In genomic region chr21:18398843-18399242, GRCh38 we compare ENCODE assay signal across 23 cellular contexts. TPM values are rescaled to one million over a fixed set of nuclear protein-coding genes. Genes with fewer than 3 reads are reported as not detected.
DNase-seq lines count a peak whose midpoint lies in the region; ATAC-seq, FAIRE-seq and TF ChIP-seq lines count a peak whose summit lies in the region.
"Had no signal": no experiment of that assay in that cellular context is flagged by ENCODE, and none has a peak within 500 bp of the region (broad histone marks: within the 10 kb centered on the region; RNA-seq: fewer than 3 reads in every experiment).

No MANE protein-coding gene starts in this region.

- no peak for TF ChIP-seq EP300 in A549 (IDR thresholded peaks at IDR 0.05)

- no peaks in the 10 kb centered on the region for H3F3A ChIP-seq in SU-DHL-6 (ENCODE audit: insufficient read depth)

- POLR2A ChIA-PET in A549 (lab: Yijun Ruan, JAX): no interaction called here
- POLR2A ChIA-PET in IMR-90 (lab: Charles Lee; ENCODE audit: unreplicated experiment): no interaction called here

- H3K9ac ChIP-seq in IMR-90 (ENCODE audit: low read depth, low read length) (no peak overlapping the region), SU-DHL-6 (ENCODE audit: low read length) (no peak overlapping the region)
- H3K9ac ChIP-seq: BLaER1 treated with 17β-estradiol and CSF1 and Interleukin-3, amounts not matched to agents 10 nM and 100 nM had no signal

- H3K4me3 ChIP-seq in A549: no peak overlapping the region
- H3K4me3 ChIP-seq in IMR-90 (ENCODE audit: insufficient read depth, low read depth, low read length): no peak overlapping the region
- no peak overlapping the region for H3K4me3 ChIP-seq in SU-DHL-6 (ENCODE audit: insufficient read depth, low read length, poor library complexity, severe bottlenecking)
- no peak overlapping the region for H3K4me3 ChIP-seq in small intestine (ENCODE audit: low read depth in 1 of 2, low read length in 2 of 2)
- no peak overlapping the region for H3K4me3 ChIP-seq in Peyer's patch
- H3K4me3 ChIP-seq: BLaER1 treated with 17β-estradiol and CSF1 and Interleukin-3, amounts not matched to agents 10 nM and 100 nM had no signal

- H4K8ac ChIP-seq in IMR-90 (ENCODE audit: low read depth in 2 of 2, low read length in 2 of 2): no peak overlapping the region

- H4K20me1 ChIP-seq in IMR-90 (ENCODE audit: insufficient read depth, low read length) (no peaks in the 10 kb centered on the region), SU-DHL-6 (ENCODE audit: low read depth, low read length) (no peaks in the 10 kb centered on the region)
- H4K20me1 ChIP-seq: BLaER1 treated with 17β-estradiol and CSF1 and Interleukin-3, amounts not matched to agents 10 nM and 100 nM had no signal

- DNase-seq in A549 (ENCODE audit: low read depth in 1 of 2, low spot score in 1 of 2): no peak
- no peak for DNase-seq in IMR-90
- DNase-seq in small intestine: no peak
- DNase-seq in HUDEP-2 (lab: John Stamatoyannopoulos, UW; ENCODE audit: unreplicated experiment in 76 of 76): no peak
- no peak for DNase-seq in Peyer's patch
- DNase-seq: 8988T; AML-193; Caco-2; Calu3; CD4-positive, alpha-beta T cell; CD8-positive, alpha-beta T cell; DMS79 treated with DMSO at 0.1 percent for 48 hours; GF-D8 had no signal

- no peak overlapping the region for H3K18ac ChIP-seq in IMR-90 (ENCODE audit: low read depth, low read length)

- H3K27ac ChIP-seq in A549 (no peak overlapping the region), IMR-90 (ENCODE audit: insufficient read depth, low read length) (no peak overlapping the region), SU-DHL-6 (ENCODE audit: low read depth, low read length) (no peak overlapping the region), small intestine (ENCODE audit: low read depth in 1 of 2, low read length in 1 of 2) (no peak overlapping the region), Peyer's patch (no peak overlapping the region)
- H3K27ac ChIP-seq: BLaER1 treated with 17β-estradiol and CSF1 and Interleukin-3, amounts not matched to agents 10 nM and 100 nM; C4-2B had no signal

- H3K56ac ChIP-seq in IMR-90 (ENCODE audit: extremely low read depth, insufficient read depth, low read length): no peak overlapping the region

- H3K79me1 ChIP-seq in IMR-90 (ENCODE audit: low read depth in 1 of 2, low read length in 2 of 2): no peaks in the 10 kb centered on the region

- H3K27me3 ChIP-seq in IMR-90 (ENCODE audit: control insufficient read depth, insufficient read depth, low read length): no peaks in the 10 kb centered on the region
- no peaks in the 10 kb centered on the region for H3K27me3 ChIP-seq in SU-DHL-6 (ENCODE audit: low read length)
- no peaks in the 10 kb centered on the region for H3K27me3 ChIP-seq in small intestine (ENCODE audit: control insufficient read depth in 2 of 2, insufficient read depth in 2 of 2, low read length in 2 of 2)
- no peaks in the 10 kb centered on the region for H3K27me3 ChIP-seq in Peyer's patch
- H3K27me3 ChIP-seq: BLaER1 treated with 17β-estradiol and CSF1 and Interleukin-3, amounts not matched to agents 10 nM and 100 nM had no signal

- FAIRE-seq in A549 (lab: Jason Lieb, UNC) (no peak), small intestine (lab: Jason Lieb, UNC) (peak; percentile 53)
- FAIRE-seq: A204.1, D721Med, G401.6, GM12891 had no signal

- H2BK20ac ChIP-seq in IMR-90 (ENCODE audit: low read depth, low read length): no peak overlapping the region

- no peaks in the 10 kb centered on the region for H3K9me2 ChIP-seq in SU-DHL-6 (replicated peaks; ENCODE audit: insufficient read depth, low read length)

- intact Hi-C loops in IMR-90 (cut with micrococcal nuclease): no loop called here

- TF ChIP-seq RAD21 in A549 (conservative IDR thresholded peaks at IDR 0.05 in 1 of 2, IDR thresholded peaks at IDR 0.05 in 1 of 2) (no peak), IMR-90 (IDR thresholded peaks at IDR 0.05; ENCODE audit: low read length) (no peak)

- no peak overlapping the region for H2BK5ac ChIP-seq in IMR-90 (ENCODE audit: low read depth, low read length, poor library complexity, severe bottlenecking)

- H2AK9ac ChIP-seq in IMR-90 (replicated peaks; ENCODE audit: low read depth, low read length, poor library complexity): no peak overlapping the region

- no peak overlapping the region for H3K4ac ChIP-seq in IMR-90 (ENCODE audit: low read depth, low read length)

- ATAC-seq in A549 (no peak), IMR-90 (ENCODE audit: low read depth) (no peak), GM18861 (IDR thresholded peaks at IDR 0.05; ENCODE audit: unreplicated experiment) (no peak)
- ATAC-seq: CD8-positive, alpha-beta T cell had no signal

- H3K4me2 ChIP-seq in A549: no peak overlapping the region
- no peak overlapping the region for H3K4me2 ChIP-seq in IMR-90 (ENCODE audit: low read depth, low read length)
- H3K4me2 ChIP-seq in SU-DHL-6 (ENCODE audit: low read depth, low read length, poor library complexity, severe bottlenecking): no peak overlapping the region
- H3K4me2 ChIP-seq: BLaER1 treated with 17β-estradiol and CSF1 and Interleukin-3, amounts not matched to agents 10 nM and 100 nM had no signal

- no peaks in the 10 kb centered on the region for H3K79me2 ChIP-seq in SU-DHL-6 (ENCODE audit: insufficient read depth, low read length)

- no peak overlapping the region for H2BK120ac ChIP-seq in IMR-90 (ENCODE audit: low read depth, low read length)

- no peak overlapping the region for H3K14ac ChIP-seq in IMR-90 (replicated peaks; ENCODE audit: low read depth, low read length)

- in situ Hi-C loops in IMR-90 (cut with MboI; ENCODE audit: low sequenced_read_pairs): no loop called here

- TF ChIP-seq POLR2A in A549 (IDR thresholded peaks at IDR 0.05; ENCODE audit: low read length) (no peak), IMR-90 (IDR thresholded peaks at IDR 0.05; ENCODE audit: low read depth, low read length) (no peak), Peyer's patch (IDR thresholded peaks at IDR 0.05) (no peak)

- WGBS in A549 (ENCODE audit: missing lambda C conversion rate): 1% methylated on average over 5 of the region's 5 CpGs
- no CpG with 5 or more reads among the region's 5 CpGs for WGBS in IMR-90 (ENCODE audit: extremely low coverage in 2 of 2, insufficient read length in 1 of 2), 2 experiments
- WGBS in small intestine, 3 donors: 33 to 71% (median 46%) methylated on average over 5 of the region's 5 CpGs

- no peak overlapping the region for H2BK15ac ChIP-seq in IMR-90 (ENCODE audit: low read depth, low read length)

- H4K5ac ChIP-seq in IMR-90 (ENCODE audit: low read depth, low read length): no peak overlapping the region

- no peaks in the 10 kb centered on the region for H3K9me1 ChIP-seq in IMR-90 (ENCODE audit: insufficient read depth, low read length)

- TF ChIP-seq CTCF in A549 (IDR thresholded peaks at IDR 0.05) (no peak), IMR-90 (conservative IDR thresholded peaks at IDR 0.05; ENCODE audit: low read depth, low read length) (no peak), SU-DHL-6 (IDR thresholded peaks at IDR 0.05; ENCODE audit: insufficient read depth, low read length, poor library complexity, severe bottlenecking) (no peak), Peyer's patch (IDR thresholded peaks at IDR 0.05) (no peak)

- no TSS peak for BruUV-seq in IMR-90 (replicated peaks; lab: Mats Ljungman, UMichigan)

- no peak overlapping the region for H3K23ac ChIP-seq in IMR-90 (ENCODE audit: low read depth, low read length)

- CTCF ChIA-PET in A549 (lab: Yijun Ruan, JAX) (no interaction called here), IMR-90 (lab: Yijun Ruan, JAX) (no interaction called here)

- H3K36me3 ChIP-seq in IMR-90 (ENCODE audit: control insufficient read depth, insufficient read depth, low read length) (no peaks in the 10 kb centered on the region), SU-DHL-6 (ENCODE audit: low read length) (no peaks in the 10 kb centered on the region; the same call in 1 of the 2 replicates), small intestine (ENCODE audit: control insufficient read depth in 2 of 2, insufficient read depth in 2 of 2, low read length in 2 of 2) (no peaks in the 10 kb centered on the region), Peyer's patch (no peaks in the 10 kb centered on the region)
- H3K36me3 ChIP-seq: BLaER1 treated with 17β-estradiol and CSF1 and Interleukin-3, amounts not matched to agents 10 nM and 100 nM had no signal

- H3K4me1 ChIP-seq in A549 (no peaks in the 10 kb centered on the region), IMR-90 (ENCODE audit: control insufficient read depth, insufficient read depth, low read length) (no peaks in the 10 kb centered on the region), small intestine (ENCODE audit: control insufficient read depth in 2 of 2, insufficient read depth in 1 of 2, low read depth in 1 of 2, low read length in 1 of 2) (no peaks in the 10 kb centered on the region), Peyer's patch (no peaks in the 10 kb centered on the region)
- H3K4me1 ChIP-seq: BLaER1 treated with 17β-estradiol and CSF1 and Interleukin-3, amounts not matched to agents 10 nM and 100 nM; Caco-2 had no signal

- no peak overlapping the region for H2AK5ac ChIP-seq in IMR-90 (ENCODE audit: low read depth, low read length)

- H3K9me3 ChIP-seq in A549: no peaks in the 10 kb centered on the region
- no peaks in the 10 kb centered on the region for H3K9me3 ChIP-seq in IMR-90 (ENCODE audit: control insufficient read depth, insufficient read depth, low read length)
- no peaks in the 10 kb centered on the region for H3K9me3 ChIP-seq in SU-DHL-6 (ENCODE audit: insufficient read depth, low read length)
- no peaks in the 10 kb centered on the region for H3K9me3 ChIP-seq in small intestine (ENCODE audit: control insufficient read depth, low read depth)
- H3K9me3 ChIP-seq in Peyer's patch: peaks cover 0 to 5% (median 0%) of the 10 kb centered on the region in 4 donors
- H3K9me3 ChIP-seq: Caco-2 had no signal

- H4K91ac ChIP-seq in IMR-90 (ENCODE audit: insufficient read depth, low read depth, low read length): no peak overlapping the region

- H2AFZ ChIP-seq in IMR-90 (replicated peaks; ENCODE audit: low read length, poor library complexity) (no peak overlapping the region), SU-DHL-6 (ENCODE audit: low read depth, low read length, severe bottlenecking) (peak overlapping the region; percentile 62)

- dilution Hi-C loops in IMR-90 (cut with HindIII; ENCODE audit: low sequenced_read_pairs, unreplicated experiment): no loop called here

RNA-seq across cellular contexts. Expression of gene TMPRSS15, which starts 4.7 kb away (rescaled TPM):
- 0.05 and 0.14 TPM in 2 replicates for polyA plus RNA-seq in A549 (2011; rRNA removed)
- polyA plus RNA-seq in A549 (2012; cell fraction: cytosol; rRNA removed): 0.01 TPM in 2 replicates
- not detected in 2 replicates for polyA plus RNA-seq in A549 (2012; cell fraction: nucleus; rRNA removed)
- polyA plus RNA-seq in A549 (2017; fragmentation: RNase III; extraction: RNeasy Plus Mini Kit Qiagen cat#74134 plus additional on column Dnase treatment): not detected in 3 replicates
- not detected in 2 replicates for polyA minus RNA-seq in A549 (2011; rRNA and poly(A)+ RNA removed)
- total RNA-seq in IMR-90 (2012; rRNA removed): not detected in 2 replicates
- polyA plus RNA-seq in IMR-90 (2012; rRNA removed): not detected in 2 replicates
- polyA plus RNA-seq in IMR-90 (2012; cell fraction: cytosol; rRNA removed): not detected in 2 replicates
- not detected in 2 replicates for polyA plus RNA-seq in IMR-90 (2012; cell fraction: nucleus; rRNA removed; ENCODE audit: low replicate concordance)
- polyA plus RNA-seq in small intestine: 10 to 100 TPM; 27.0 to 98.9 (median 56.6) TPM
- total RNA-seq in Peyer's patch: 10 to 100 TPM in 3 of 4 donors, not detected in 1; 18.0 to 70.0 (median 39.9) TPM
- total RNA-seq: B cell; Caco-2; Calu3; CD4-positive, alpha-beta T cell; CD8-positive, alpha-beta T cell had no signal
- polyA plus RNA-seq: BJ had no signal

Comparison
In these comparisons a context has a peak if more than half of its experiments do, and no peak if none do; other contexts are left out.
1. RNA of gene TMPRSS15, which starts 4.7 kb away (polyA plus RNA-seq): 27.0 to 98.9 TPM in small intestine; 0.01 to 0.14 TPM in A549 and not detected in IMR-90; every median in the first group is over 10 times any median in the second.